ENCODE assay signal across 1 cellular context in genomic region chr15:58357529-58358476, GRCh38.
A peak's percentile ranks its signal among the peaks of the same experiment; 100 is the strongest.
TF ChIP-seq lines count a peak whose summit lies in the region.

No MANE protein-coding gene starts in this region.

TF ChIP-seq in HEK293, 187 proteins besides CTCF, POLR2A, EP300 and RAD21 (continued from another document and continues in another):
- TF ChIP-seq, protein P1, sequence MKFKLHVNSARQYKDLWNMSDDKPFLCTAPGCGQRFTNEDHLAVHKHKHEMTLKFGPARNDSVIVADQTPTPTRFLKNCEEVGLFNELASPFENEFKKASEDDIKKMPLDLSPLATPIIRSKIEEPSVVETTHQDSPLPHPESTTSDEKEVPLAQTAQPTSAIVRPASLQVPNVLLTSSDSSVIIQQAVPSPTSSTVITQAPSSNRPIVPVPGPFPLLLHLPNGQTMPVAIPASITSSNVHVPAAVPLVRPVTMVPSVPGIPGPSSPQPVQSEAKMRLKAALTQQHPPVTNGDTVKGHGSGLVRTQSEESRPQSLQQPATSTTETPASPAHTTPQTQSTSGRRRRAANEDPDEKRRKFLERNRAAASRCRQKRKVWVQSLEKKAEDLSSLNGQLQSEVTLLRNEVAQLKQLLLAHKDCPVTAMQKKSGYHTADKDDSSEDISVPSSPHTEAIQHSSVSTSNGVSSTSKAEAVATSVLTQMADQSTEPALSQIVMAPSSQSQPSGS (tag by site-specific recombination; IDR thresholded peaks at IDR 0.05; ENCODE audit: low read depth), result peak; percentile 92
- TF ChIP-seq TCF7L2 (IDR thresholded peaks at IDR 0.05; ENCODE audit: borderline replicate concordance, low read depth, low read length), result no peak
- TF ChIP-seq ZNF394 (tag by site-specific recombination; IDR thresholded peaks at IDR 0.05; ENCODE audit: borderline replicate concordance), result no peak
- TF ChIP-seq SP3 (tag by site-specific recombination; IDR thresholded peaks at IDR 0.05), result no peak
- no peak for TF ChIP-seq GFI1B (tag by site-specific recombination; IDR thresholded peaks at IDR 0.05)
- no peak for TF ChIP-seq ZNF571 (tag by site-specific recombination; IDR thresholded peaks at IDR 0.05)
- TF ChIP-seq ZNF341 (tag by site-specific recombination; IDR thresholded peaks at IDR 0.05; ENCODE audit: low read depth), result no peak
- peak; percentile 80 for TF ChIP-seq ZBTB21 (tag by site-specific recombination; IDR thresholded peaks at IDR 0.05)
- TF ChIP-seq, protein P2, sequence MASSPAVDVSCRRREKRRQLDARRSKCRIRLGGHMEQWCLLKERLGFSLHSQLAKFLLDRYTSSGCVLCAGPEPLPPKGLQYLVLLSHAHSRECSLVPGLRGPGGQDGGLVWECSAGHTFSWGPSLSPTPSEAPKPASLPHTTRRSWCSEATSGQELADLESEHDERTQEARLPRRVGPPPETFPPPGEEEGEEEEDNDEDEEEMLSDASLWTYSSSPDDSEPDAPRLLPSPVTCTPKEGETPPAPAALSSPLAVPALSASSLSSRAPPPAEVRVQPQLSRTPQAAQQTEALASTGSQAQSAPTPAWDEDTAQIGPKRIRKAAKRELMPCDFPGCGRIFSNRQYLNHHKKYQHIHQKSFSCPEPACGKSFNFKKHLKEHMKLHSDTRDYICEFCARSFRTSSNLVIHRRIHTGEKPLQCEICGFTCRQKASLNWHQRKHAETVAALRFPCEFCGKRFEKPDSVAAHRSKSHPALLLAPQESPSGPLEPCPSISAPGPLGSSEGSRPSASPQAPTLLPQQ (tag by site-specific recombination; IDR thresholded peaks at IDR 0.05), result peak; percentile 27; the same call in 1 of the 2 replicates
- TF ChIP-seq ZBTB48 (tag by site-specific recombination; IDR thresholded peaks at IDR 0.05), result no peak
- no peak for TF ChIP-seq ZNF148 (tag by site-specific recombination; IDR thresholded peaks at IDR 0.05; ENCODE audit: borderline replicate concordance)
- TF ChIP-seq HIC1 (tag by site-specific recombination; IDR thresholded peaks at IDR 0.05), result no peak
- TF ChIP-seq ZSCAN18 (tag by site-specific recombination; IDR thresholded peaks at IDR 0.05), result no peak
- TF ChIP-seq ZFP37 (tag by site-specific recombination; IDR thresholded peaks at IDR 0.05), result no peak
- TF ChIP-seq, protein P3, sequence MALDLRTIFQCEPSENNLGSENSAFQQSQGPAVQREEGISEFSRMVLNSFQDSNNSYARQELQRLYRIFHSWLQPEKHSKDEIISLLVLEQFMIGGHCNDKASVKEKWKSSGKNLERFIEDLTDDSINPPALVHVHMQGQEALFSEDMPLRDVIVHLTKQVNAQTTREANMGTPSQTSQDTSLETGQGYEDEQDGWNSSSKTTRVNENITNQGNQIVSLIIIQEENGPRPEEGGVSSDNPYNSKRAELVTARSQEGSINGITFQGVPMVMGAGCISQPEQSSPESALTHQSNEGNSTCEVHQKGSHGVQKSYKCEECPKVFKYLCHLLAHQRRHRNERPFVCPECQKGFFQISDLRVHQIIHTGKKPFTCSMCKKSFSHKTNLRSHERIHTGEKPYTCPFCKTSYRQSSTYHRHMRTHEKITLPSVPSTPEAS (tag by site-specific recombination; IDR thresholded peaks at IDR 0.05), result 0 out of 2 replicates have a peak, but pooled peaks have one; percentile 11
- TF ChIP-seq PRDM2 (tag by site-specific recombination; IDR thresholded peaks at IDR 0.05; ENCODE audit: borderline replicate concordance), result no peak
- TF ChIP-seq ZBTB17 (tag by site-specific recombination; IDR thresholded peaks at IDR 0.05), result no peak
- TF ChIP-seq ZNF223 (tag by site-specific recombination; IDR thresholded peaks at IDR 0.05), result no peak
- no peak for TF ChIP-seq ZNF561 (tag by site-specific recombination; IDR thresholded peaks at IDR 0.05; ENCODE audit: borderline replicate concordance)
- TF ChIP-seq ZNF155 (tag by site-specific recombination; IDR thresholded peaks at IDR 0.05), result no peak
- no peak for TF ChIP-seq SP2 (tag by site-specific recombination; IDR thresholded peaks at IDR 0.05)
- TF ChIP-seq ZNF623 (tag by site-specific recombination; IDR thresholded peaks at IDR 0.05), result no peak
- TF ChIP-seq ZNF266 (tag by site-specific recombination; IDR thresholded peaks at IDR 0.05; ENCODE audit: low read depth), result no peak
- no peak for TF ChIP-seq ZNF670 (tag by site-specific recombination; IDR thresholded peaks at IDR 0.05; ENCODE audit: low read depth)
- TF ChIP-seq PRDM1 (tag by site-specific recombination; IDR thresholded peaks at IDR 0.05), result no peak
- no peak for TF ChIP-seq MYNN (tag by site-specific recombination; IDR thresholded peaks at IDR 0.05; ENCODE audit: borderline replicate concordance)
- TF ChIP-seq ZNF280C (tag by site-specific recombination; IDR thresholded peaks at IDR 0.05), result no peak
- TF ChIP-seq PRDM4 (tag by site-specific recombination; IDR thresholded peaks at IDR 0.05), result no peak
- TF ChIP-seq ZEB2 (tag by site-specific recombination; IDR thresholded peaks at IDR 0.05), result 0 out of 2 replicates have a peak, but pooled peaks have one; percentile 22
- peak; percentile 64 for TF ChIP-seq ZNF335 (tag by site-specific recombination; conservative IDR thresholded peaks at IDR 0.05)
- no peak for TF ChIP-seq ZNF830 (tag by site-specific recombination; IDR thresholded peaks at IDR 0.05; ENCODE audit: low read depth)
- no peak for TF ChIP-seq ZNF140 (tag by site-specific recombination; IDR thresholded peaks at IDR 0.05)
- TF ChIP-seq, protein P4, sequence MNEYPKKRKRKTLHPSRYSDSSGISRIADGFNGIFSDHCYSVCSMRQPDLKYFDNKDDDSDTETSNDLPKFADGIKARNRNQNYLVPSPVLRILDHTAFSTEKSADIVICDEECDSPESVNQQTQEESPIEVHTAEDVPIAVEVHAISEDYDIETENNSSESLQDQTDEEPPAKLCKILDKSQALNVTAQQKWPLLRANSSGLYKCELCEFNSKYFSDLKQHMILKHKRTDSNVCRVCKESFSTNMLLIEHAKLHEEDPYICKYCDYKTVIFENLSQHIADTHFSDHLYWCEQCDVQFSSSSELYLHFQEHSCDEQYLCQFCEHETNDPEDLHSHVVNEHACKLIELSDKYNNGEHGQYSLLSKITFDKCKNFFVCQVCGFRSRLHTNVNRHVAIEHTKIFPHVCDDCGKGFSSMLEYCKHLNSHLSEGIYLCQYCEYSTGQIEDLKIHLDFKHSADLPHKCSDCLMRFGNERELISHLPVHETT (tag by site-specific recombination; IDR thresholded peaks at IDR 0.05), result 0 out of 2 replicates have a peak, but pooled peaks have one; percentile 33
- TF ChIP-seq ZBTB20 (tag by site-specific recombination; IDR thresholded peaks at IDR 0.05), result no peak
